ENCODE assay signal across 2 cellular contexts in the genomic region with DNA sequence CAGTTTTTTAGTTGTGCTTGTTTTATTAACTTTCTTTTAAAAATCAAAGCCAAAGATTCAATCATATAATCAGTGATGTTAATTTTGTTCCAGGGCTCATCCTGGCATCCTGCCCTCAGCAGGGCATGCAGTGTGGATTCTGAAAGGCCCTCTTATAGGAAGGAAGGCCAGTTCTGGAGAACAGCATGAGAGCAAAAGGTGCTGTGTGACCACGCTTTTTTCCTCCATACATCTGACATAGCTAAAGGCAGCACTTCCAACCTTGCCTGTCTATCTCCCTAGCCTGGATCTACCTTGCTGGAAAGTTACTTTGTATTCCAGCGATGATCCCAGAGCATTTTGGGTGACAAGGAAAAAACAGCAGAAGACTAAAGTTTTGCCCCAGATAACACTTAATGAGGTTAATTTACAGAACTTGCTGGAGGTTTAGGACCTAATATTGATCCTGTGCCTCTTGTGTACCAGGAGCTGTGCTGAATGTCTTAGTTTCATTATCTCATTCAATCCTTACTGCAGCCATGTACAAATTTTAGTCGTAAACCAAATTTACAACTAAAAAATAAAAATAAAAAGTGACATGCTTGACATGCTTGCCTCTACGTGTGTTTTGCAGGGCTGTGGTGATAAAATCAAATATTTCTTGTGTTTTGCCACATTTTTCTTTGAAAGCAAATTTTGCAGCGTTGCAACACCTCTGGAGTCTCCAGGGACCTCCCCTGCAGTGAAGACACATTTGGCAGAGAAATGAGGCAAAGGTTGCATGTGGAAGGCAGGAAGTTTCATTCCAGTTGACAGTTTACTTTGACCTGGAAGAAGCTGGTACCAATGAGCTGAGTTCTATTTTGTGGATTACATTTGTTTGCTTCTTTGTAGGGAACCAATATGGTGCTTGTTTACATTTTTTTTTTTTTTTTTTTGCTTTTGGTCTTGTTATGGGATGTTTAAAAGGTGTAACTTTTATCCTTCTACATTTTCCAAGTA.
TF ChIP-seq lines count a peak whose summit lies in the region.

No MANE protein-coding gene starts in this region.

TF ChIP-seq in HEK293, 187 proteins besides CTCF, POLR2A, EP300 and RAD21 (continued from another document):
- TF ChIP-seq SP2 (tag by site-specific recombination; IDR thresholded peaks at IDR 0.05), result no peak
- TF ChIP-seq, protein P1, sequence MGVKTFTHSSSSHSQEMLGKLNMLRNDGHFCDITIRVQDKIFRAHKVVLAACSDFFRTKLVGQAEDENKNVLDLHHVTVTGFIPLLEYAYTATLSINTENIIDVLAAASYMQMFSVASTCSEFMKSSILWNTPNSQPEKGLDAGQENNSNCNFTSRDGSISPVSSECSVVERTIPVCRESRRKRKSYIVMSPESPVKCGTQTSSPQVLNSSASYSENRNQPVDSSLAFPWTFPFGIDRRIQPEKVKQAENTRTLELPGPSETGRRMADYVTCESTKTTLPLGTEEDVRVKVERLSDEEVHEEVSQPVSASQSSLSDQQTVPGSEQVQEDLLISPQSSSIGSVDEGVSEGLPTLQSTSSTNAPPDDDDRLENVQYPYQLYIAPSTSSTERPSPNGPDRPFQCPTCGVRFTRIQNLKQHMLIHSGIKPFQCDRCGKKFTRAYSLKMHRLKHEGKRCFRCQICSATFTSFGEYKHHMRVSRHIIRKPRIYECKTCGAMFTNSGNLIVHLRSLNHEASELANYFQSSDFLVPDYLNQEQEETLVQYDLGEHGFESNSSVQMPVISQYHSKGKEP (tag by site-specific recombination; IDR thresholded peaks at IDR 0.05), result 0 out of 2 replicates have a peak, but pooled peaks have one; percentile 32
- TF ChIP-seq ZNF223 (tag by site-specific recombination; IDR thresholded peaks at IDR 0.05), result no peak

TF ChIP-seq in HepG2, 621 proteins besides CTCF, POLR2A, EP300 and RAD21 (continued from another document and continues in another):
- TF ChIP-seq RFX3 (CRISPR knock-in tag; IDR thresholded peaks at IDR 0.05) (no peak), HDAC2 (CRISPR knock-in tag; IDR thresholded peaks at IDR 0.05) (peak; percentile 67), MXI1 (IDR thresholded peaks at IDR 0.05; ENCODE audit: borderline replicate concordance, low read depth, low read length) (peak; percentile 27; the same call in 1 of the 3 replicates), PPARG (CRISPR knock-in tag; conservative IDR thresholded peaks at IDR 0.05) (peak; percentile 96), POGZ (CRISPR knock-in tag; IDR thresholded peaks at IDR 0.05) (peak; percentile 70), GABPA (IDR thresholded peaks at IDR 0.05; ENCODE audit: low read depth, low read length) (no peak), GABPA (CRISPR knock-in tag; IDR thresholded peaks at IDR 0.05; ENCODE audit: low read depth) (peak; percentile 37; the same call in 1 of the 2 replicates), ELF3 (CRISPR knock-in tag; IDR thresholded peaks at IDR 0.05) (peak; percentile 34; the same call in 1 of the 2 replicates), ZNF292 (CRISPR knock-in tag; IDR thresholded peaks at IDR 0.05; ENCODE audit: borderline replicate concordance, low read depth) (peak; percentile 21; the same call in 1 of the 2 replicates), ZNF839 (CRISPR knock-in tag; IDR thresholded peaks at IDR 0.05; ENCODE audit: borderline replicate concordance) (no peak), NFIC (IDR thresholded peaks at IDR 0.05; ENCODE audit: low read length) (peak; percentile 21; the same call in 1 of the 2 replicates), FOXK1 (CRISPR knock-in tag; IDR thresholded peaks at IDR 0.05; ENCODE audit: borderline replicate concordance, low read depth) (peak; percentile 22; the same call in 1 of the 2 replicates), KMT2A (CRISPR knock-in tag; IDR thresholded peaks at IDR 0.05) (0 out of 2 replicates have a peak, but pooled peaks have one; percentile 38), SOX13 (IDR thresholded peaks at IDR 0.05) (no peak), SOX13 (CRISPR knock-in tag; conservative IDR thresholded peaks at IDR 0.05 in 1 of 2, IDR thresholded peaks at IDR 0.05 in 1 of 2) (peak in 1 of 2 experiments; percentile 53; a peak in 2 of 4 replicates), CREM (IDR thresholded peaks at IDR 0.05) (peak; percentile 35; the same call in 1 of the 2 replicates), CREM (CRISPR knock-in tag; IDR thresholded peaks at IDR 0.05) (no peak), HNF4A (CRISPR knock-in tag; IDR thresholded peaks at IDR 0.05) (peak; percentile 59), FOSL2 (CRISPR knock-in tag; IDR thresholded peaks at IDR 0.05) (peak; percentile 34; the same call in 1 of the 2 replicates), SAP130 (CRISPR knock-in tag; IDR thresholded peaks at IDR 0.05; ENCODE audit: low read depth) (peak; percentile 80), GATAD2A (CRISPR knock-in tag; IDR thresholded peaks at IDR 0.05) (peak; percentile 62), ZNF33B (CRISPR knock-in tag; IDR thresholded peaks at IDR 0.05) (no peak), ZNF589 (CRISPR knock-in tag; conservative IDR thresholded peaks at IDR 0.05) (no peak)
- TF ChIP-seq, protein P2, sequence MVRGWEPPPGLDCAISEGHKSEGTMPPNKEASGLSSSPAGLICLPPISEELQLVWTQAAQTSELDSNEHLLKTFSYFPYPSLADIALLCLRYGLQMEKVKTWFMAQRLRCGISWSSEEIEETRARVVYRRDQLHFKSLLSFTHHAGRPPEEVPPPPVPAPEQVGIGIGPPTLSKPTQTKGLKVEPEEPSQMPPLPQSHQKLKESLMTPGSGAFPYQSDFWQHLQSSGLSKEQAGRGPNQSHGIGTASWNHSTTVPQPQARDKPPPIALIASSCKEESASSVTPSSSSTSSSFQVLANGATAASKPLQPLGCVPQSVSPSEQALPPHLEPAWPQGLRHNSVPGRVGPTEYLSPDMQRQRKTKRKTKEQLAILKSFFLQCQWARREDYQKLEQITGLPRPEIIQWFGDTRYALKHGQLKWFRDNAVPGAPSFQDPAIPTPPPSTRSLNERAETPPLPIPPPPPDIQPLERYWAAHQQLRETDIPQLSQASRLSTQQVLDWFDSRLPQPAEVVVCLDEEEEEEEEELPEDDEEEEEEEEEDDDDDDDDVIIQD (CRISPR knock-in tag; IDR thresholded peaks at IDR 0.05; ENCODE audit: low read depth), result no peak; the same call in 1 of the 2 replicates
- TF ChIP-seq, protein P3, sequence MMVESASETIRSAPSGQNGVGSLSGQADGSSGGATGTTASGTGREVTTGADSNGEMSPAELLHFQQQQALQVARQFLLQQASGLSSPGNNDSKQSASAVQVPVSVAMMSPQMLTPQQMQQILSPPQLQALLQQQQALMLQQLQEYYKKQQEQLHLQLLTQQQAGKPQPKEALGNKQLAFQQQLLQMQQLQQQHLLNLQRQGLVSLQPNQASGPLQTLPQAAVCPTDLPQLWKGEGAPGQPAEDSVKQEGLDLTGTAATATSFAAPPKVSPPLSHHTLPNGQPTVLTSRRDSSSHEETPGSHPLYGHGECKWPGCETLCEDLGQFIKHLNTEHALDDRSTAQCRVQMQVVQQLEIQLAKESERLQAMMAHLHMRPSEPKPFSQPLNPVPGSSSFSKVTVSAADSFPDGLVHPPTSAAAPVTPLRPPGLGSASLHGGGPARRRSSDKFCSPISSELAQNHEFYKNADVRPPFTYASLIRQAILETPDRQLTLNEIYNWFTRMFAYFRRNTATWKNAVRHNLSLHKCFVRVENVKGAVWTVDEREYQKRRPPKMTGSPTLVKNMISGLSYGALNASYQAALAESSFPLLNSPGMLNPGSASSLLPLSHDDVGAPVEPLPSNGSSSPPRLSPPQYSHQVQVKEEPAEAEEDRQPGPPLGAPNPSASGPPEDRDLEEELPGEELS (CRISPR knock-in tag; IDR thresholded peaks at IDR 0.05), result peak; percentile 79
- TF ChIP-seq, protein P4, sequence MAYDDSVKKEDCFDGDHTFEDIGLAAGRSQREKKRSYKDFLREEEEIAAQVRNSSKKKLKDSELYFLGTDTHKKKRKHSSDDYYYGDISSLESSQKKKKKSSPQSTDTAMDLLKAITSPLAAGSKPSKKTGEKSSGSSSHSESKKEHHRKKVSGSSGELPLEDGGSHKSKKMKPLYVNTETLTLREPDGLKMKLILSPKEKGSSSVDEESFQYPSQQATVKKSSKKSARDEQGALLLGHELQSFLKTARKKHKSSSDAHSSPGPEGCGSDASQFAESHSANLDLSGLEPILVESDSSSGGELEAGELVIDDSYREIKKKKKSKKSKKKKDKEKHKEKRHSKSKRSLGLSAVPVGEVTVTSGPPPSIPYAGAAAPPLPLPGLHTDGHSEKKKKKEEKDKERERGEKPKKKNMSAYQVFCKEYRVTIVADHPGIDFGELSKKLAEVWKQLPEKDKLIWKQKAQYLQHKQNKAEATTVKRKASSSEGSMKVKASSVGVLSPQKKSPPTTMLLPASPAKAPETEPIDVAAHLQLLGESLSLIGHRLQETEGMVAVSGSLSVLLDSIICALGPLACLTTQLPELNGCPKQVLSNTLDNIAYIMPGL (CRISPR knock-in tag; IDR thresholded peaks at IDR 0.05; ENCODE audit: borderline replicate concordance in 1 of 2, low read depth in 1 of 2), result no peak
- TF ChIP-seq, protein P5, sequence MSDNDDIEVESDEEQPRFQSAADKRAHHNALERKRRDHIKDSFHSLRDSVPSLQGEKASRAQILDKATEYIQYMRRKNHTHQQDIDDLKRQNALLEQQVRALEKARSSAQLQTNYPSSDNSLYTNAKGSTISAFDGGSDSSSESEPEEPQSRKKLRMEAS (IDR thresholded peaks at IDR 0.05), result peak; percentile 49
- TF ChIP-seq, protein P6, sequence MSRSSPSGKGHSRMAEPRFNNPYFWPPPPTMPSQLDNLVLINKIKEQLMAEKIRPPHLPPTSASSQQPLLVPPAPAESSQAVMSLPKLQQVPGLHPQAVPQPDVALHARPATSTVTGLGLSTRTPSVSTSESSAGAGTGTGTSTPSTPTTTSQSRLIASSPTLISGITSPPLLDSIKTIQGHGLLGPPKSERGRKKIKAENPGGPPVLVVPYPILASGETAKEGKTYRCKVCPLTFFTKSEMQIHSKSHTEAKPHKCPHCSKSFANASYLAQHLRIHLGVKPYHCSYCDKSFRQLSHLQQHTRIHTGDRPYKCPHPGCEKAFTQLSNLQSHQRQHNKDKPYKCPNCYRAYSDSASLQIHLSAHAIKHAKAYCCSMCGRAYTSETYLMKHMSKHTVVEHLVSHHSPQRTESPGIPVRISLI (CRISPR knock-in tag; IDR thresholded peaks at IDR 0.05; ENCODE audit: borderline replicate concordance), result peak; percentile 74
- TF ChIP-seq, protein P7, sequence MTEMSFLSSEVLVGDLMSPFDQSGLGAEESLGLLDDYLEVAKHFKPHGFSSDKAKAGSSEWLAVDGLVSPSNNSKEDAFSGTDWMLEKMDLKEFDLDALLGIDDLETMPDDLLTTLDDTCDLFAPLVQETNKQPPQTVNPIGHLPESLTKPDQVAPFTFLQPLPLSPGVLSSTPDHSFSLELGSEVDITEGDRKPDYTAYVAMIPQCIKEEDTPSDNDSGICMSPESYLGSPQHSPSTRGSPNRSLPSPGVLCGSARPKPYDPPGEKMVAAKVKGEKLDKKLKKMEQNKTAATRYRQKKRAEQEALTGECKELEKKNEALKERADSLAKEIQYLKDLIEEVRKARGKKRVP (CRISPR knock-in tag; IDR thresholded peaks at IDR 0.05), result peak in 1 of 2 experiments; percentile 75; a peak in 2 of 4 replicates
- TF ChIP-seq, protein P8, sequence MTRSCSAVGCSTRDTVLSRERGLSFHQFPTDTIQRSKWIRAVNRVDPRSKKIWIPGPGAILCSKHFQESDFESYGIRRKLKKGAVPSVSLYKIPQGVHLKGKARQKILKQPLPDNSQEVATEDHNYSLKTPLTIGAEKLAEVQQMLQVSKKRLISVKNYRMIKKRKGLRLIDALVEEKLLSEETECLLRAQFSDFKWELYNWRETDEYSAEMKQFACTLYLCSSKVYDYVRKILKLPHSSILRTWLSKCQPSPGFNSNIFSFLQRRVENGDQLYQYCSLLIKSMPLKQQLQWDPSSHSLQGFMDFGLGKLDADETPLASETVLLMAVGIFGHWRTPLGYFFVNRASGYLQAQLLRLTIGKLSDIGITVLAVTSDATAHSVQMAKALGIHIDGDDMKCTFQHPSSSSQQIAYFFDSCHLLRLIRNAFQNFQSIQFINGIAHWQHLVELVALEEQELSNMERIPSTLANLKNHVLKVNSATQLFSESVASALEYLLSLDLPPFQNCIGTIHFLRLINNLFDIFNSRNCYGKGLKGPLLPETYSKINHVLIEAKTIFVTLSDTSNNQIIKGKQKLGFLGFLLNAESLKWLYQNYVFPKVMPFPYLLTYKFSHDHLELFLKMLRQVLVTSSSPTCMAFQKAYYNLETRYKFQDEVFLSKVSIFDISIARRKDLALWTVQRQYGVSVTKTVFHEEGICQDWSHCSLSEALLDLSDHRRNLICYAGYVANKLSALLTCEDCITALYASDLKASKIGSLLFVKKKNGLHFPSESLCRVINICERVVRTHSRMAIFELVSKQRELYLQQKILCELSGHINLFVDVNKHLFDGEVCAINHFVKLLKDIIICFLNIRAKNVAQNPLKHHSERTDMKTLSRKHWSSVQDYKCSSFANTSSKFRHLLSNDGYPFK (CRISPR knock-in tag; IDR thresholded peaks at IDR 0.05; ENCODE audit: borderline replicate concordance), result no peak
- TF ChIP-seq, protein P9, sequence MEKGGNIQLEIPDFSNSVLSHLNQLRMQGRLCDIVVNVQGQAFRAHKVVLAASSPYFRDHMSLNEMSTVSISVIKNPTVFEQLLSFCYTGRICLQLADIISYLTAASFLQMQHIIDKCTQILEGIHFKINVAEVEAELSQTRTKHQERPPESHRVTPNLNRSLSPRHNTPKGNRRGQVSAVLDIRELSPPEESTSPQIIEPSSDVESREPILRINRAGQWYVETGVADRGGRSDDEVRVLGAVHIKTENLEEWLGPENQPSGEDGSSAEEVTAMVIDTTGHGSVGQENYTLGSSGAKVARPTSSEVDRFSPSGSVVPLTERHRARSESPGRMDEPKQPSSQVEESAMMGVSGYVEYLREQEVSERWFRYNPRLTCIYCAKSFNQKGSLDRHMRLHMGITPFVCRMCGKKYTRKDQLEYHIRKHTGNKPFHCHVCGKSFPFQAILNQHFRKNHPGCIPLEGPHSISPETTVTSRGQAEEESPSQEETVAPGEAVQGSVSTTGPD (CRISPR knock-in tag; IDR thresholded peaks at IDR 0.05), result peak; percentile 18; the same call in 1 of the 2 replicates
